Comparison of ENCODE assay signal across 8 cellular contexts in the genomic region with DNA sequence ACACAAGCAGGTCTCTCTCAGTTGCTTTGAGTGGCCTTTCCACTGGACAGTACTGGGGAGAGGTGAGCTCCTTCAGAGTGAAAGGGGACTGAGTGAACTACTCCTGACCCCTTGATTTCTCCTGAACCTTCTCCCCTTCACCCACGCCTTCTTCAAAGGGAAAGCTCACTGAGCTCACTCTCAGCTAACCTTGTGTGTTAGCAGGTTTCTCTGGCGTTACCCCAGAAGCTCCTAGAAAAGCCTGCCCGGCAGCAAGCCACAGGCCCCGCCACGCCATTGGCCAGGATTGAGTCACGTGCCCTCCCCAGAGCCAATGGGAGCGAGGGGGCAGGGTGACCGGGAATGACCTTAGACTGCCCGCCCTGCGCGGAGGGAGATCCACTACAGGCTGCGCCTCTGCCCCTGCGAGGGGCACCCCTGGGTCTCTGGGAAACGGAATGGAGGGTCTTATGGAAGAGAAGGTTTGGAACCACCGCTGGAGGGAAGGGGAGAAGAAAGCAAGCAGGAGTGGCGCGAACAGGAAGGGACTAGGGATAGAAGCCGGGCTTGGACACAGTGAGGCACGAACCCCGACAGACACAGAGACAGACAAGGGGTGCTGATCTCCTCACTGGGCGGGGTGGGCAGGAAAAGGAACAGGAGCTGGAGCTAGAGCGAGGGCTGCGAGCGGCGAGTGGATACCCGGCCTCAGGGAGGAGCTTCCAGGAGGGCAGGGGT. TPM values are rescaled to one million over a fixed set of nuclear protein-coding genes. Genes with fewer than 3 reads are reported as not detected.
A peak's percentile ranks its signal among the peaks of the same experiment; 100 is the strongest.
DNase-seq lines count a peak whose midpoint lies in the region; ATAC-seq and FAIRE-seq lines count a peak whose summit lies in the region.

No MANE protein-coding gene starts in this region.

- peak; percentile 63 for FAIRE-seq in endometrium (lab: Jason Lieb, UNC)

- peak; percentile 89 for ATAC-seq in GM19035 (IDR thresholded peaks at IDR 0.05; ENCODE audit: unreplicated experiment)
- peak; percentile 87 for ATAC-seq in HG03342 (IDR thresholded peaks at IDR 0.05; ENCODE audit: unreplicated experiment)

- DNase-seq in AML-193 (lab: John Stamatoyannopoulos, UW) = peak; percentile 88 to 94
- DNase-seq in NK-92 (lab: John Stamatoyannopoulos, UW; ENCODE audit: unreplicated experiment) = peak; percentile 50
- DNase-seq in activated CD8-positive, alpha-beta memory T cell treated with anti-CD3 and anti-CD28 coated beads, Interleukin-2, amount 50 U/mL, for 4 hours = peak; percentile 85
- DNase-seq in mesenteric fat pad (ENCODE audit: low spot score) = peak; percentile 97
- DNase-seq in stimulated activated CD8-positive, alpha-beta memory T cell treated with anti-CD3 and anti-CD28 coated beads, Interleukin-15, amount 100 ng/mL, for 4 hours (ENCODE audit: low read depth in 2 of 2) = peak; percentile 64 to 69

RNA-seq across cellular contexts. Expression of a gene that starts 17.4 kb away (rescaled TPM):
- total RNA-seq in mesenteric fat pad = 51.4 TPM

RNA-seq across cellular contexts. Expression of a gene that starts 57.3 kb away (rescaled TPM):
- total RNA-seq in mesenteric fat pad = 5.8 TPM

Comparison
In these comparisons a context has a peak if more than half of its experiments do, and no peak if none do; other contexts are left out.
1. Peak in every context shown above with its lines: DNase-seq and ATAC-seq.